ENCODE assay signal across 1 cellular context in the genomic region with DNA sequence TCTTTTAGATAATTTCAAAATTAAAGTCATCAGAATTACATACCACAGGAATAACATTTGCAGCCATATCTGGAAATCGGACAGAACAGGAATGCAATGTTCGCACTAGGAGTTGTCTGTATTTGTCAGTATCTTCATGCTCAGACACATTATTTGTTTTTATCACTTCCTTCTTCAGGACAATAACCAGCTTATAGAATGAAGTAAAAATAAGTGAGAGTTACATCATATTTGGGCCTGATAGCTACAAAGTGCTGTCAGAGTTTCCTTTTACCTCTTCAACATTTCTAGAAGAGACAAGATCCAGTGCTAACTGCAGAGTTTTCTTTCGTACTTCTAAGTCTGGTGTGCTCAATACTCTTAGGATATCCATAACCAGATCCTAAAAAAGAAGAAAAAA.
TF ChIP-seq lines count a peak whose summit lies in the region.

No MANE protein-coding gene starts in this region.

TF ChIP-seq in K562, 482 proteins besides CTCF, POLR2A, EP300 and RAD21:
- no peak for TF ChIP-seq TAL1 (IDR thresholded peaks at IDR 0.05)
- TF ChIP-seq ZNF431 (CRISPR knock-in tag; IDR thresholded peaks at IDR 0.05): no peak
- TF ChIP-seq GATAD2A (IDR thresholded peaks at IDR 0.05): no peak
- TF ChIP-seq EP400 (IDR thresholded peaks at IDR 0.05): no peak
- 0 out of 2 replicates have a peak, but pooled peaks have one; percentile 49 for TF ChIP-seq POLR2H (tag; IDR thresholded peaks at IDR 0.05; ENCODE audit: low read depth)
- no peak for TF ChIP-seq ZNF707 (CRISPR knock-in tag; conservative IDR thresholded peaks at IDR 0.05)
- TF ChIP-seq ZNF134 (CRISPR knock-in tag; conservative IDR thresholded peaks at IDR 0.05): no peak
- TF ChIP-seq, protein P1, sequence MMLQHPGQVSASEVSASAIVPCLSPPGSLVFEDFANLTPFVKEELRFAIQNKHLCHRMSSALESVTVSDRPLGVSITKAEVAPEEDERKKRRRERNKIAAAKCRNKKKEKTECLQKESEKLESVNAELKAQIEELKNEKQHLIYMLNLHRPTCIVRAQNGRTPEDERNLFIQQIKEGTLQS (IDR thresholded peaks at IDR 0.05): peak; percentile 35; the same call in 1 of the 2 replicates
- TF ChIP-seq, protein P1 (CRISPR knock-in tag; conservative IDR thresholded peaks at IDR 0.05): no peak
- no peak for TF ChIP-seq RFX1 (IDR thresholded peaks at IDR 0.05)
- no peak for TF ChIP-seq SIX5 (IDR thresholded peaks at IDR 0.05; ENCODE audit: borderline replicate concordance in 1 of 2, insufficient read depth in 1 of 2, low read depth in 1 of 2, low read length in 2 of 2)
- no peak for TF ChIP-seq TRIM28 (IDR thresholded peaks at IDR 0.05)
- no peak for TF ChIP-seq TOE1 (IDR thresholded peaks at IDR 0.05; ENCODE audit: borderline replicate concordance)
- TF ChIP-seq TOE1 (CRISPR knock-in tag; IDR thresholded peaks at IDR 0.05; ENCODE audit: borderline replicate concordance, low read depth): no peak
- TF ChIP-seq ETV1 (tag; conservative IDR thresholded peaks at IDR 0.05; ENCODE audit: low read depth): no peak
- TF ChIP-seq CEBPG (CRISPR knock-in tag; IDR thresholded peaks at IDR 0.05): peak; percentile 27; the same call in 1 of the 2 replicates
- TF ChIP-seq CEBPG (tag; conservative IDR thresholded peaks at IDR 0.05 in 1 of 2, IDR thresholded peaks at IDR 0.05 in 1 of 2): peak in 1 of 2 experiments; percentile 87; a peak in 2 of 4 replicates
- TF ChIP-seq KAT8 (IDR thresholded peaks at IDR 0.05; ENCODE audit: low read depth): no peak
- no peak for TF ChIP-seq HMGN3 (IDR thresholded peaks at IDR 0.05; ENCODE audit: borderline replicate concordance, extremely low read depth, insufficient read length, low read depth, low read length)
- TF ChIP-seq STAT5A (IDR thresholded peaks at IDR 0.05; ENCODE audit: borderline replicate concordance, low read length): no peak
- no peak for TF ChIP-seq CBFB (CRISPR knock-in tag; IDR thresholded peaks at IDR 0.05)
- TF ChIP-seq ATF7 (IDR thresholded peaks at IDR 0.05): peak; percentile 20; the same call in 1 of the 2 replicates
- TF ChIP-seq RBM34 (IDR thresholded peaks at IDR 0.05; ENCODE audit: borderline replicate concordance, insufficient read depth, low read length): no peak
- TF ChIP-seq, protein P2, sequence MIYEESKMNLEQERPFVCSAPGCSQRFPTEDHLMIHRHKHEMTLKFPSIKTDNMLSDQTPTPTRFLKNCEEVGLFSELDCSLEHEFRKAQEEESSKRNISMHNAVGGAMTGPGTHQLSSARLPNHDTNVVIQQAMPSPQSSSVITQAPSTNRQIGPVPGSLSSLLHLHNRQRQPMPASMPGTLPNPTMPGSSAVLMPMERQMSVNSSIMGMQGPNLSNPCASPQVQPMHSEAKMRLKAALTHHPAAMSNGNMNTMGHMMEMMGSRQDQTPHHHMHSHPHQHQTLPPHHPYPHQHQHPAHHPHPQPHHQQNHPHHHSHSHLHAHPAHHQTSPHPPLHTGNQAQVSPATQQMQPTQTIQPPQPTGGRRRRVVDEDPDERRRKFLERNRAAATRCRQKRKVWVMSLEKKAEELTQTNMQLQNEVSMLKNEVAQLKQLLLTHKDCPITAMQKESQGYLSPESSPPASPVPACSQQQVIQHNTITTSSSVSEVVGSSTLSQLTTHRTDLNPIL (CRISPR knock-in tag; IDR thresholded peaks at IDR 0.05): no peak
- TF ChIP-seq SOX6 (IDR thresholded peaks at IDR 0.05): 0 out of 2 replicates have a peak, but pooled peaks have one; percentile 36
- TF ChIP-seq, protein P3, sequence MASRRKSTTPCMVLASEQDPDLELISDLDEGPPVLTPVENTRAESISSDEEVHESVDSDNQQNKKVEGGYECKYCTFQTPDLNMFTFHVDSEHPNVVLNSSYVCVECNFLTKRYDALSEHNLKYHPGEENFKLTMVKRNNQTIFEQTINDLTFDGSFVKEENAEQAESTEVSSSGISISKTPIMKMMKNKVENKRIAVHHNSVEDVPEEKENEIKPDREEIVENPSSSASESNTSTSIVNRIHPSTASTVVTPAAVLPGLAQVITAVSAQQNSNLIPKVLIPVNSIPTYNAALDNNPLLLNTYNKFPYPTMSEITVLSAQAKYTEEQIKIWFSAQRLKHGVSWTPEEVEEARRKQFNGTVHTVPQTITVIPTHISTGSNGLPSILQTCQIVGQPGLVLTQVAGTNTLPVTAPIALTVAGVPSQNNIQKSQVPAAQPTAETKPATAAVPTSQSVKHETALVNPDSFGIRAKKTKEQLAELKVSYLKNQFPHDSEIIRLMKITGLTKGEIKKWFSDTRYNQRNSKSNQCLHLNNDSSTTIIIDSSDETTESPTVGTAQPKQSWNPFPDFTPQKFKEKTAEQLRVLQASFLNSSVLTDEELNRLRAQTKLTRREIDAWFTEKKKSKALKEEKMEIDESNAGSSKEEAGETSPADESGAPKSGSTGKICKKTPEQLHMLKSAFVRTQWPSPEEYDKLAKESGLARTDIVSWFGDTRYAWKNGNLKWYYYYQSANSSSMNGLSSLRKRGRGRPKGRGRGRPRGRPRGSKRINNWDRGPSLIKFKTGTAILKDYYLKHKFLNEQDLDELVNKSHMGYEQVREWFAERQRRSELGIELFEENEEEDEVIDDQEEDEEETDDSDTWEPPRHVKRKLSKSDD (conservative IDR thresholded peaks at IDR 0.05; ENCODE audit: low read length): no peak
- TF ChIP-seq, protein P4, sequence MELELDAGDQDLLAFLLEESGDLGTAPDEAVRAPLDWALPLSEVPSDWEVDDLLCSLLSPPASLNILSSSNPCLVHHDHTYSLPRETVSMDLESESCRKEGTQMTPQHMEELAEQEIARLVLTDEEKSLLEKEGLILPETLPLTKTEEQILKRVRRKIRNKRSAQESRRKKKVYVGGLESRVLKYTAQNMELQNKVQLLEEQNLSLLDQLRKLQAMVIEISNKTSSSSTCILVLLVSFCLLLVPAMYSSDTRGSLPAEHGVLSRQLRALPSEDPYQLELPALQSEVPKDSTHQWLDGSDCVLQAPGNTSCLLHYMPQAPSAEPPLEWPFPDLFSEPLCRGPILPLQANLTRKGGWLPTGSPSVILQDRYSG (tag; conservative IDR thresholded peaks at IDR 0.05; ENCODE audit: low read depth): no peak
- no peak for TF ChIP-seq NFE2 (IDR thresholded peaks at IDR 0.05; ENCODE audit: low read depth)
- TF ChIP-seq PPARD (CRISPR knock-in tag; IDR thresholded peaks at IDR 0.05): no peak
- peak; percentile 37; the same call in 1 of the 2 replicates for TF ChIP-seq SMAD4 (CRISPR knock-in tag; conservative IDR thresholded peaks at IDR 0.05)
- TF ChIP-seq, protein P5, sequence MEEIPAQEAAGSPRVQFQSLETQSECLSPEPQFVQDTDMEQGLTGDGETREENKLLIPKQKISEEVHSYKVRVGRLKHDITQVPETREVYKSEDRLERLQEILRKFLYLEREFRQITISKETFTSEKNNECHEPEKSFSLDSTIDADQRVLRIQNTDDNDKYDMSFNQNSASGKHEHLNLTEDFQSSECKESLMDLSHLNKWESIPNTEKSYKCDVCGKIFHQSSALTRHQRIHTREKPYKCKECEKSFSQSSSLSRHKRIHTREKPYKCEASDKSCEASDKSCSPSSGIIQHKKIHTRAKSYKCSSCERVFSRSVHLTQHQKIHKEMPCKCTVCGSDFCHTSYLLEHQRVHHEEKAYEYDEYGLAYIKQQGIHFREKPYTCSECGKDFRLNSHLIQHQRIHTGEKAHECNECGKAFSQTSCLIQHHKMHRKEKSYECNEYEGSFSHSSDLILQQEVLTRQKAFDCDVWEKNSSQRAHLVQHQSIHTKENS (CRISPR knock-in tag; IDR thresholded peaks at IDR 0.05): no peak
- no peak for TF ChIP-seq BMI1 (IDR thresholded peaks at IDR 0.05; ENCODE audit: low read length)
- TF ChIP-seq DDX20 (tag; IDR thresholded peaks at IDR 0.05; ENCODE audit: low read depth): 0 out of 2 replicates have a peak, but pooled peaks have one; percentile 9
- TF ChIP-seq GTF2A2 (tag; IDR thresholded peaks at IDR 0.05): no peak
- TF ChIP-seq, protein P6, sequence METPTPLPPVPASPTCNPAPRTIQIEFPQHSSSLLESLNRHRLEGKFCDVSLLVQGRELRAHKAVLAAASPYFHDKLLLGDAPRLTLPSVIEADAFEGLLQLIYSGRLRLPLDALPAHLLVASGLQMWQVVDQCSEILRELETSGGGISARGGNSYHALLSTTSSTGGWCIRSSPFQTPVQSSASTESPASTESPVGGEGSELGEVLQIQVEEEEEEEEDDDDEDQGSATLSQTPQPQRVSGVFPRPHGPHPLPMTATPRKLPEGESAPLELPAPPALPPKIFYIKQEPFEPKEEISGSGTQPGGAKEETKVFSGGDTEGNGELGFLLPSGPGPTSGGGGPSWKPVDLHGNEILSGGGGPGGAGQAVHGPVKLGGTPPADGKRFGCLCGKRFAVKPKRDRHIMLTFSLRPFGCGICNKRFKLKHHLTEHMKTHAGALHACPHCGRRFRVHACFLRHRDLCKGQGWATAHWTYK (CRISPR knock-in tag; IDR thresholded peaks at IDR 0.05): no peak
TF ChIP-seq in K562: peak in this region for 7.
